In the genomic region with DNA sequence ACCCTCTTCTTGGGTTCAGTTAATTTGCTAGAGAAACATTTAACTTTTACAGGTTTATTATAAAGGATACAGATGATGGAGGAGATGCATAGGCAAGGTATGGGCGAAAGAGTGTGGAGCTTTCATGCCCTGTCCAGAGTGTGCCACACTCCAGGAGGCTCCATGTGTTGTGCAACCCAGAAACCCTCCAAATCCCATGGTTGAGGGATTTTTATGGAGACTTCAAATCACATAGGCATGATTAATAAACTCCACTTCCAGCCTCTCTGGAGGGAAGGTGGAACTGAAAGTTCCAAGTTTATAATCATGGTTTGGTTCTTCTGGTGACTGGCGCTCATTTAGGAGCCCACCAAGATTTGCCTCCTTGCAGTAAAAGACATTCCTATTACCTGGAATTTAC, we compare ENCODE assay signal across 14 cellular contexts.
A peak's percentile ranks its signal among the peaks of the same experiment; 100 is the strongest.
DNase-seq lines count a peak whose midpoint lies in the region; ATAC-seq and TF ChIP-seq lines count a peak whose summit lies in the region.
"Had no signal": no experiment of that assay in that cellular context is flagged by ENCODE, and none has a peak within 500 bp of the region (broad histone marks: within the 10 kb centered on the region; RNA-seq: fewer than 3 reads in every experiment).

No MANE protein-coding gene starts in this region.

- H3K4me1 Mint-ChIP-seq in activated CD4-positive, alpha-beta T cell treated with anti-CD3 and anti-CD28 coated beads, Interleukin-2, amount 10 ng/mL, durations not matched to agents 24 days and 14 days: no peaks in the 10 kb centered on the region
- H3K4me1 Mint-ChIP-seq in activated CD4-positive, alpha-beta T cell treated with anti-CD3 and anti-CD28 coated beads, Interleukin-2, amount 10 ng/mL, durations not matched to agents 7 days and 5 days: no peaks in the 10 kb centered on the region
- H3K4me1 Mint-ChIP-seq: GM23338 had no signal

- POLR2A ChIA-PET in activated CD4-positive, alpha-beta T cell treated with anti-CD3 and anti-CD28 coated beads, Interleukin-2, amount 10 ng/mL, durations not matched to agents 7 days and 5 days (lab: Charles Lee): no interaction called here

- no peaks in the 10 kb centered on the region for H3K79me2 ChIP-seq in osteoblast (ENCODE audit: insufficient read depth, low read length)

- no peak for TF ChIP-seq CTCF in osteoblast (IDR thresholded peaks at IDR 0.05; ENCODE audit: extremely low read depth, low read depth, low read length)

- no peak overlapping the region for H3K4me3 Mint-ChIP-seq in activated CD4-positive, alpha-beta T cell treated with anti-CD3 and anti-CD28 coated beads, Interleukin-2, amount 10 ng/mL, durations not matched to agents 24 days and 14 days
- H3K4me3 Mint-ChIP-seq in activated CD4-positive, alpha-beta T cell treated with anti-CD3 and anti-CD28 coated beads, Interleukin-2, amount 10 ng/mL, durations not matched to agents 7 days and 5 days: no peak overlapping the region
- H3K4me3 Mint-ChIP-seq: CD4-positive, alpha-beta memory T cell; GM23338 had no signal

- peak; percentile 48 for DNase-seq in activated CD4-positive, alpha-beta T cell treated with anti-CD3 and anti-CD28 coated beads, Interleukin-2, amount 10 ng/mL, durations not matched to agents 24 days and 14 days
- DNase-seq in activated CD4-positive, alpha-beta T cell treated with anti-CD3 and anti-CD28 coated beads, Interleukin-2, amount 10 ng/mL, durations not matched to agents 7 days and 5 days: no peak
- DNase-seq in NCI-H510A (lab: John Stamatoyannopoulos, UW): peak; percentile 10
- DNase-seq in left kidney (ENCODE audit: low read depth, low spot score): peak; percentile 9
- no peak for DNase-seq in osteoblast (ENCODE audit: insufficient read length, low spot score, missing footprints)
- DNase-seq in NCI-H524 treated with DMSO at 0.1 percent for 48 hours (lab: John Stamatoyannopoulos, UW): no peak
- DNase-seq: BE2C; CD4-positive, alpha-beta memory T cell; H7; KBM-7 had no signal

- H3K27me3 ChIP-seq in osteoblast (ENCODE audit: insufficient read depth, low read length): no peaks in the 10 kb centered on the region
- H3K27me3 ChIP-seq: BE2C had no signal

- no peaks in the 10 kb centered on the region for H4K20me1 ChIP-seq in osteoblast (ENCODE audit: insufficient read depth, low read length)

- no peaks in the 10 kb centered on the region for H3K4me1 ChIP-seq in osteoblast (ENCODE audit: insufficient read depth, low read length)

- H3K27ac Mint-ChIP-seq in activated CD4-positive, alpha-beta T cell treated with anti-CD3 and anti-CD28 coated beads, Interleukin-2, amount 10 ng/mL, durations not matched to agents 24 days and 14 days: no peak overlapping the region
- H3K27ac Mint-ChIP-seq in activated CD4-positive, alpha-beta T cell treated with anti-CD3 and anti-CD28 coated beads, Interleukin-2, amount 10 ng/mL, durations not matched to agents 7 days and 5 days: no peak overlapping the region
- H3K27ac Mint-ChIP-seq: GM23338 had no signal

- intact Hi-C loops in activated CD4-positive, alpha-beta T cell treated with anti-CD3 and anti-CD28 coated beads, Interleukin-2, amount 10 ng/mL, durations not matched to agents 24 days and 14 days (cut with micrococcal nuclease): no loop called here

- H3K9me3 Mint-ChIP-seq in activated CD4-positive, alpha-beta T cell treated with anti-CD3 and anti-CD28 coated beads, Interleukin-2, amount 10 ng/mL, durations not matched to agents 24 days and 14 days: no peaks in the 10 kb centered on the region
- H3K9me3 Mint-ChIP-seq in activated CD4-positive, alpha-beta T cell treated with anti-CD3 and anti-CD28 coated beads, Interleukin-2, amount 10 ng/mL, durations not matched to agents 7 days and 5 days: no peaks in the 10 kb centered on the region
- H3K9me3 Mint-ChIP-seq: CD4-positive, alpha-beta memory T cell; GM23338 had no signal

- H3K4me2 ChIP-seq in osteoblast (ENCODE audit: insufficient read depth, low read length): no peak overlapping the region
- H3K4me2 ChIP-seq: GM23338 had no signal

- H3K36me3 ChIP-seq in osteoblast (ENCODE audit: insufficient read depth, low read length): no peaks in the 10 kb centered on the region

- CTCF ChIA-PET in activated CD4-positive, alpha-beta T cell treated with anti-CD3 and anti-CD28 coated beads, Interleukin-2, amount 10 ng/mL, durations not matched to agents 7 days and 5 days (lab: Charles Lee): no interaction called here

- H3K27me3 Mint-ChIP-seq in activated CD4-positive, alpha-beta T cell treated with anti-CD3 and anti-CD28 coated beads, Interleukin-2, amount 10 ng/mL, durations not matched to agents 24 days and 14 days: no peaks in the 10 kb centered on the region
- no peaks in the 10 kb centered on the region for H3K27me3 Mint-ChIP-seq in activated CD4-positive, alpha-beta T cell treated with anti-CD3 and anti-CD28 coated beads, Interleukin-2, amount 10 ng/mL, durations not matched to agents 7 days and 5 days
- H3K27me3 Mint-ChIP-seq: CD4-positive, alpha-beta memory T cell had no signal

- no peak for ATAC-seq in GM21526 (IDR thresholded peaks at IDR 0.05; ENCODE audit: low FRiP score, unreplicated experiment)
- ATAC-seq: GM23338 had no signal

- H2AFZ ChIP-seq in osteoblast (ENCODE audit: low read length): no peak overlapping the region
- H2AFZ ChIP-seq: GM23338 had no signal

- H3K27ac ChIP-seq in osteoblast (ENCODE audit: low read depth, low read length): no peak overlapping the region
- H3K27ac ChIP-seq: C4-2B had no signal

- no peak overlapping the region for H3K4me3 ChIP-seq in osteoblast (ENCODE audit: insufficient read depth, low read length)
- H3K4me3 ChIP-seq: GM12878, GM23338 had no signal

- no peaks in the 10 kb centered on the region for H3K9me3 ChIP-seq in osteoblast (ENCODE audit: low read depth, low read length)
- H3K9me3 ChIP-seq: BE2C had no signal

- H3K36me3 Mint-ChIP-seq in activated CD4-positive, alpha-beta T cell treated with anti-CD3 and anti-CD28 coated beads, Interleukin-2, amount 10 ng/mL, durations not matched to agents 24 days and 14 days (ENCODE audit: low read depth): peaks cover 5% of the 10 kb centered on the region
- H3K36me3 Mint-ChIP-seq in activated CD4-positive, alpha-beta T cell treated with anti-CD3 and anti-CD28 coated beads, Interleukin-2, amount 10 ng/mL, durations not matched to agents 7 days and 5 days (ENCODE audit: low read depth): peaks cover 8% of the 10 kb centered on the region

Comparison
In these comparisons a context has a peak if more than half of its experiments do, and no peak if none do; other contexts are left out.
1. DNase-seq: peak in activated CD4-positive, alpha-beta T cell treated with anti-CD3 and anti-CD28 coated beads, Interleukin-2, amount 10 ng/mL, durations not matched to agents 24 days and 14 days (single experiment), NCI-H510A (single experiment) and left kidney (single experiment); none in activated CD4-positive, alpha-beta T cell treated with anti-CD3 and anti-CD28 coated beads, Interleukin-2, amount 10 ng/mL, durations not matched to agents 7 days and 5 days (single experiment), osteoblast (single experiment) and NCI-H524 treated with DMSO at 0.1 percent for 48 hours (single experiment).